In genomic region chr12:111904438-111904837, GRCh38 we compare ENCODE assay signal across 15 cellular contexts.
DNase-seq lines count a peak whose midpoint lies in the region; ATAC-seq and TF ChIP-seq lines count a peak whose summit lies in the region.
"Had no signal": no experiment of that assay in that cellular context is flagged by ENCODE, and none has a peak within 500 bp of the region (broad histone marks: within the 10 kb centered on the region; RNA-seq: fewer than 3 reads in every experiment).

No MANE protein-coding gene starts in this region.

- intact Hi-C loops in activated CD8-positive, alpha-beta T cell treated with anti-CD3 and anti-CD28 coated beads for 36 hours (cut with micrococcal nuclease), result no loop called here

- no peaks in the 10 kb centered on the region for H3K4me1 Mint-ChIP-seq in activated T-cell treated with anti-CD3 and anti-CD28 coated beads, Interleukin-2, amount 50 U/mL, for 72 hours (ENCODE audit: low read depth)
- no peaks in the 10 kb centered on the region for H3K4me1 Mint-ChIP-seq in activated T-cell treated with anti-CD3 and anti-CD28 coated beads, Interleukin-2, amount 50 U/mL, for 4 hours (ENCODE audit: low read depth)
- no peaks in the 10 kb centered on the region for H3K4me1 Mint-ChIP-seq in activated CD8-positive, alpha-beta T cell treated with anti-CD3 and anti-CD28 coated beads for 36 hours (ENCODE audit: low read depth)
- peaks cover 0 to 2% (median 0%) of the 10 kb centered on the region in 3 donors for H3K4me1 Mint-ChIP-seq in T-cell
- H3K4me1 Mint-ChIP-seq: IgD-negative memory B cell had no signal

- no peak for DNase-seq in activated T-cell treated with anti-CD3 and anti-CD28 coated beads, Interleukin-2, amount 50 U/mL, for 72 hours
- DNase-seq in activated T-cell treated with anti-CD3 and anti-CD28 coated beads, Interleukin-2, amount 50 U/mL, for 4 hours, result no peak
- no peak for DNase-seq in DND-41
- no peak for DNase-seq in activated CD8-positive, alpha-beta T cell treated with anti-CD3 and anti-CD28 coated beads for 36 hours
- DNase-seq in left lobe of liver (ENCODE audit: low spot score), result no peak
- DNase-seq in DMS114 treated with DMSO at 0.1 percent for 48 hours (lab: John Stamatoyannopoulos, UW; ENCODE audit: unreplicated experiment), result no peak
- DNase-seq in T-cell, result no peak
- DNase-seq: EL, H7, NCI-H1105 treated with DMSO at 0.1 percent for 48 hours, NCI-H187, PC-9 had no signal

- peaks cover 7 to 10% of the 10 kb centered on the region in 2 donors for H3K9me3 Mint-ChIP-seq in activated T-cell treated with anti-CD3 and anti-CD28 coated beads, Interleukin-2, amount 50 U/mL, for 72 hours
- H3K9me3 Mint-ChIP-seq in activated T-cell treated with anti-CD3 and anti-CD28 coated beads, Interleukin-2, amount 50 U/mL, for 4 hours, result peaks cover 19% of the 10 kb centered on the region
- peaks cover 13% of the 10 kb centered on the region for H3K9me3 Mint-ChIP-seq in activated CD8-positive, alpha-beta T cell treated with anti-CD3 and anti-CD28 coated beads for 36 hours
- peaks cover 6 to 17% (median 15%) of the 10 kb centered on the region in 3 donors for H3K9me3 Mint-ChIP-seq in T-cell

- H3K36me3 ChIP-seq in DND-41 (ENCODE audit: insufficient read depth, low read length), result peaks cover 28% of the 10 kb centered on the region

- H3K4me3 ChIP-seq in DND-41 (ENCODE audit: low read depth in 1 of 2, low read length in 2 of 2), result no peak overlapping the region
- H3K4me3 ChIP-seq: BLaER1, PC-9 had no signal

- no peaks in the 10 kb centered on the region for H3K9me3 ChIP-seq in DND-41 (ENCODE audit: insufficient read depth, low read length, severe bottlenecking)

- peaks cover 13 to 29% of the 10 kb centered on the region in 2 donors for H3K36me3 Mint-ChIP-seq in activated T-cell treated with anti-CD3 and anti-CD28 coated beads, Interleukin-2, amount 50 U/mL, for 72 hours (ENCODE audit: insufficient read depth in 2 of 2)
- H3K36me3 Mint-ChIP-seq in activated T-cell treated with anti-CD3 and anti-CD28 coated beads, Interleukin-2, amount 50 U/mL, for 4 hours (ENCODE audit: insufficient read depth), result peaks cover 37% of the 10 kb centered on the region
- peaks cover 28% of the 10 kb centered on the region for H3K36me3 Mint-ChIP-seq in activated CD8-positive, alpha-beta T cell treated with anti-CD3 and anti-CD28 coated beads for 36 hours (ENCODE audit: low read depth)
- peaks cover 41% of the 10 kb centered on the region for H3K36me3 Mint-ChIP-seq in T-cell

- no peaks in the 10 kb centered on the region for H3K27me3 Mint-ChIP-seq in activated T-cell treated with anti-CD3 and anti-CD28 coated beads, Interleukin-2, amount 50 U/mL, for 72 hours (ENCODE audit: low read depth)
- no peaks in the 10 kb centered on the region for H3K27me3 Mint-ChIP-seq in activated T-cell treated with anti-CD3 and anti-CD28 coated beads, Interleukin-2, amount 50 U/mL, for 4 hours (ENCODE audit: low read depth)
- no peaks in the 10 kb centered on the region for H3K27me3 Mint-ChIP-seq in activated CD8-positive, alpha-beta T cell treated with anti-CD3 and anti-CD28 coated beads for 36 hours
- no peaks in the 10 kb centered on the region for H3K27me3 Mint-ChIP-seq in T-cell
- H3K27me3 Mint-ChIP-seq: IgD-negative memory B cell had no signal

- H2AFZ ChIP-seq in DND-41 (ENCODE audit: low read depth, low read length), result no peak overlapping the region
- H2AFZ ChIP-seq: PC-9 had no signal

- H3K27ac ChIP-seq in DND-41 (ENCODE audit: low read length), result no peak overlapping the region
- H3K27ac ChIP-seq: BLaER1, PC-9 had no signal

- no peak overlapping the region for H3K4me2 ChIP-seq in DND-41 (ENCODE audit: insufficient read depth, low read length)
- H3K4me2 ChIP-seq: BLaER1, PC-9 had no signal

- H3K4me1 ChIP-seq in DND-41 (ENCODE audit: insufficient read depth, low read length), result no peaks in the 10 kb centered on the region

- H3K9ac ChIP-seq in DND-41 (ENCODE audit: low read depth, low read length), result no peak overlapping the region
- H3K9ac ChIP-seq: BLaER1 had no signal

- no peak for ATAC-seq in activated T-cell treated with anti-CD3 and anti-CD28 coated beads, Interleukin-2, amount 50 U/mL, for 72 hours (replicated peaks in 1 of 2)
- no peak for ATAC-seq in activated T-cell treated with anti-CD3 and anti-CD28 coated beads, Interleukin-2, amount 50 U/mL, for 4 hours
- peak; percentile 31; the same call in 1 of the 3 replicates for ATAC-seq in DND-41 (ENCODE audit: insufficient read depth, low read depth)
- ATAC-seq in activated CD8-positive, alpha-beta T cell treated with anti-CD3 and anti-CD28 coated beads for 36 hours, result no peak
- peak; percentile 10 for ATAC-seq in left lobe of liver
- ATAC-seq in T-cell (replicated peaks in 1 of 4), result no peak
- ATAC-seq in GM21576 (IDR thresholded peaks at IDR 0.05; ENCODE audit: unreplicated experiment), result no peak

- H3K79me2 ChIP-seq in DND-41 (ENCODE audit: insufficient read depth, low read length), result no peaks in the 10 kb centered on the region

- CTCF ChIA-PET in activated CD8-positive, alpha-beta T cell treated with anti-CD3 and anti-CD28 coated beads for 36 hours (lab: Charles Lee), result no interaction called here
- CTCF ChIA-PET in T-cell (lab: Charles Lee), result no interaction called here

- POLR2A ChIA-PET in activated CD8-positive, alpha-beta T cell treated with anti-CD3 and anti-CD28 coated beads for 36 hours (lab: Charles Lee), result no interaction called here
- POLR2A ChIA-PET in T-cell (lab: Charles Lee), result no interaction called here

- peak overlapping the region; percentile 13 for H3K27ac Mint-ChIP-seq in activated T-cell treated with anti-CD3 and anti-CD28 coated beads, Interleukin-2, amount 50 U/mL, for 72 hours
- H3K27ac Mint-ChIP-seq in activated CD8-positive, alpha-beta T cell treated with anti-CD3 and anti-CD28 coated beads for 36 hours, result peak overlapping the region; percentile 45
- H3K27ac Mint-ChIP-seq in T-cell, result no peak overlapping the region

- H3K4me3 Mint-ChIP-seq in activated T-cell treated with anti-CD3 and anti-CD28 coated beads, Interleukin-2, amount 50 U/mL, for 72 hours, result no peak overlapping the region
- no peak overlapping the region for H3K4me3 Mint-ChIP-seq in activated T-cell treated with anti-CD3 and anti-CD28 coated beads, Interleukin-2, amount 50 U/mL, for 4 hours
- no peak overlapping the region for H3K4me3 Mint-ChIP-seq in activated CD8-positive, alpha-beta T cell treated with anti-CD3 and anti-CD28 coated beads for 36 hours
- no peak overlapping the region for H3K4me3 Mint-ChIP-seq in T-cell
- H3K4me3 Mint-ChIP-seq: IgD-negative memory B cell had no signal

- H4K20me1 ChIP-seq in DND-41 (ENCODE audit: insufficient read depth, low read length), result no peaks in the 10 kb centered on the region
- H4K20me1 ChIP-seq: BLaER1 had no signal

- H3K27me3 ChIP-seq in DND-41 (ENCODE audit: insufficient read depth, low read length, poor library complexity), result no peaks in the 10 kb centered on the region
- H3K27me3 ChIP-seq: BLaER1 had no signal

- no peak for TF ChIP-seq CTCF in DND-41 (IDR thresholded peaks at IDR 0.05; ENCODE audit: borderline replicate concordance, extremely low read depth, low read length, poor library complexity, severe bottlenecking)
- no peak for TF ChIP-seq CTCF in activated CD8-positive, alpha-beta T cell treated with anti-CD3 and anti-CD28 coated beads for 36 hours (IDR thresholded peaks at IDR 0.05)

Comparison
In these comparisons a context has a peak if more than half of its experiments do, and no peak if none do; other contexts are left out.
1. ATAC-seq: peak in DND-41 (single experiment) and left lobe of liver (single experiment); none in activated T-cell treated with anti-CD3 and anti-CD28 coated beads, Interleukin-2, amount 50 U/mL, for 72 hours (0 of 2), activated T-cell treated with anti-CD3 and anti-CD28 coated beads, Interleukin-2, amount 50 U/mL, for 4 hours (0 of 2), activated CD8-positive, alpha-beta T cell treated with anti-CD3 and anti-CD28 coated beads for 36 hours (single experiment), T-cell (0 of 4) and GM21576 (single experiment).
2. H3K27ac Mint-ChIP-seq: peak in activated T-cell treated with anti-CD3 and anti-CD28 coated beads, Interleukin-2, amount 50 U/mL, for 72 hours (single experiment) and activated CD8-positive, alpha-beta T cell treated with anti-CD3 and anti-CD28 coated beads for 36 hours (single experiment); none in T-cell (0 of 2).